In the genomic region with DNA sequence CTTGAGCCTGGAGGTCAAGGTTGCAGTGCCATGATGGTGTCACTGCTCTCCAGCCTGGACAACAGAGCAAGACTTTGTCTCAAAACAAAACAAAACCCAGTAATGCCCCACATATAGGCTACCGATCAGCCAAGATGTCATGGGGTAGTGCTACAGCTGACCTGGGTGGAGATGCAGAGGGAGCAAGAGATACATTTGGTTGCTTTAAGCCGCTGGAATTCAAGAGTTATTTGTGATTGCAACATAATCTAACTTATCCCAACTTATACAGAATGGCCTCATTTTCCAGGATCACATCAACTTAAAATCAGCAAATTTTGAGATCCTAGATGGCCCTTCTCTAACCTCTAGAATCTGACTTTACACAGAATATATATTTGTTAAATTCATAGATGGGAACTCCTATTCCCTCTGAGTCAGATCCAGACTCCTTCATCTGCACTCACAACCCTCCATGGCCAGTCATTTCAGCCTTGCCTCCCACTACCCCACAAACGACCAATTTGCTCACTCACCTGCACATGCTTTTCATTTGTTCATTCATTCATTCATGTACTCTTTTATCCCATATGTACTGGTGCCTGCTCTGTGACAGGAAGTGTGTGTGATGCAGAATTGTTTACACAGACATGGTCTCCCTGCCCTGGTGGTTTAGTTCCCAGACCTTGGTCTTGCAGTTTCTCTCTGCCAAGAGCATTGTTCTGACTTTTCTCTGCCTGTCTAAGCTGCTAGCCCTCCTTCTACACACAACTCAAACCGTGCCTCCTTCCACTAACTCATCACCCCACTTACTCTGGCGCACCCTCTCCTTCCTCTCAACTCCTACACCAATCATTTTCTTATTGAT, we compare ENCODE assay signal across 34 cellular contexts. TPM values are rescaled to one million over a fixed set of nuclear protein-coding genes. Genes with fewer than 3 reads are reported as not detected.
DNase-seq lines count a peak whose midpoint lies in the region; ATAC-seq, FAIRE-seq and TF ChIP-seq lines count a peak whose summit lies in the region.
"Had no signal": no experiment of that assay in that cellular context is flagged by ENCODE, and none has a peak within 500 bp of the region (broad histone marks: within the 10 kb centered on the region; RNA-seq: fewer than 3 reads in every experiment).

No MANE protein-coding gene starts in this region.

- H3K36me3 ChIP-seq in K562 (ENCODE audit: control insufficient read depth, insufficient read depth, low read length): no peaks in the 10 kb centered on the region
- H3K36me3 ChIP-seq: BE2C, esophagus muscularis mucosa, prostate gland, right lobe of liver, transverse colon had no signal

- TF ChIP-seq POLR2A in K562 (conservative IDR thresholded peaks at IDR 0.05): no peak

- no peaks in the 10 kb centered on the region for H4K20me1 ChIP-seq in K562 (replicated peaks; ENCODE audit: control insufficient read depth, insufficient read depth, low read length)

- no peak overlapping the region for H3K4me2 ChIP-seq in K562 (ENCODE audit: insufficient read depth, low read length)

- no peak for TF ChIP-seq RAD21 in K562 (CRISPR knock-in tag; conservative IDR thresholded peaks at IDR 0.05 in 1 of 2, IDR thresholded peaks at IDR 0.05 in 1 of 2)

- CTCF ChIA-PET in K562 (lab: Yijun Ruan, JAX; ENCODE audit: low intra/inter-chr PET ratio): no interaction called here
- CTCF ChIA-PET in activated CD8-positive, alpha-beta memory T cell treated with anti-CD3 and anti-CD28 coated beads, Interleukin-2, amount 10 ng/mL, durations not matched to agents 7 days and 5 days (lab: Charles Lee): interaction anchor here (3.0 kb wide), 1 partner anchor 11 kb away, joined by 9 read pairs; no protein-coding TSS in a partner anchor

- H3K4me3 ChIP-seq in K562: no peak overlapping the region
- H3K4me3 ChIP-seq: esophagus muscularis mucosa, prostate gland, right lobe of liver, transverse colon had no signal

- FAIRE-seq in K562 (lab: Jason Lieb, UNC): no peak

- no peak overlapping the region; the same call in 1 of the 2 replicates for H2AFZ ChIP-seq in K562 (ENCODE audit: low read depth, low read length)

- H3K4me1 ChIP-seq in K562 (replicated peaks in 1 of 2; ENCODE audit: control insufficient read depth in 2 of 2, insufficient read depth in 2 of 2, low read length in 2 of 2): no peaks in the 10 kb centered on the region
- H3K4me1 ChIP-seq: BE2C, foreskin keratinocyte, prostate gland, right lobe of liver, transverse colon had no signal

- TF ChIP-seq CTCF in K562 (IDR thresholded peaks at IDR 0.05 in 2 of 3, conservative IDR thresholded peaks at IDR 0.05 in 1 of 3; ENCODE audit: insufficient read depth in 2 of 3, low read depth in 1 of 3, low read length in 3 of 3): no peak

- peaks cover 23% of the 10 kb centered on the region for H3K27me3 Mint-ChIP-seq in stimulated activated naive CD8-positive, alpha-beta T cell treated with anti-CD3 and anti-CD28 coated beads, Interleukin-15, amount 100 ng/mL, for 72 hours
- peaks cover 10% of the 10 kb centered on the region for H3K27me3 Mint-ChIP-seq in activated CD8-positive, alpha-beta memory T cell treated with anti-CD3 and anti-CD28 coated beads, Interleukin-2, amount 10 ng/mL, durations not matched to agents 7 days and 5 days

- no TSS peak for BruUV-seq in K562 (replicated peaks; lab: Mats Ljungman, UMichigan)

- no peaks in the 10 kb centered on the region for H3K4me1 Mint-ChIP-seq in stimulated activated naive CD8-positive, alpha-beta T cell treated with anti-CD3 and anti-CD28 coated beads, Interleukin-15, amount 100 ng/mL, for 72 hours
- no peaks in the 10 kb centered on the region for H3K4me1 Mint-ChIP-seq in stimulated activated effector memory CD8-positive, alpha-beta T cell treated with anti-CD3 and anti-CD28 coated beads, Interleukin-12 subunit alpha, Interleukin-12 subunit beta, amount 100 ng/mL, for 72 hours
- no peaks in the 10 kb centered on the region for H3K4me1 Mint-ChIP-seq in activated CD8-positive, alpha-beta memory T cell treated with anti-CD3 and anti-CD28 coated beads, Interleukin-2, amount 10 ng/mL, durations not matched to agents 7 days and 5 days
- H3K4me1 Mint-ChIP-seq: CD8-positive, alpha-beta memory T cell; central memory CD8-positive, alpha-beta T cell; mesothelial cell of epicardium; naive B cell had no signal

- H3K4me3 Mint-ChIP-seq in stimulated activated naive CD8-positive, alpha-beta T cell treated with anti-CD3 and anti-CD28 coated beads, Interleukin-15, amount 100 ng/mL, for 72 hours: no peak overlapping the region
- H3K4me3 Mint-ChIP-seq in stimulated activated effector memory CD8-positive, alpha-beta T cell treated with anti-CD3 and anti-CD28 coated beads, Interleukin-12 subunit alpha, Interleukin-12 subunit beta, amount 100 ng/mL, for 72 hours: no peak overlapping the region
- H3K4me3 Mint-ChIP-seq in activated CD8-positive, alpha-beta memory T cell treated with anti-CD3 and anti-CD28 coated beads, Interleukin-2, amount 10 ng/mL, durations not matched to agents 7 days and 5 days: no peak overlapping the region
- H3K4me3 Mint-ChIP-seq: CD8-positive, alpha-beta memory T cell; central memory CD8-positive, alpha-beta T cell; endodermal cell; mesothelial cell of epicardium had no signal

- no peaks in the 10 kb centered on the region for H3K9me1 ChIP-seq in K562 (ENCODE audit: control insufficient read depth, insufficient read depth, low read length)

- WGBS in K562 (ENCODE audit: insufficient coverage, low coverage, missing lambda C conversion rate): 0% methylated on average over 5 of the region's 5 CpGs

- H3K27ac ChIP-seq in K562 (ENCODE audit: extremely low read depth, low read depth, low read length) (no peak overlapping the region), caudate nucleus (ENCODE audit: low read depth, low read length) (no peak overlapping the region)
- H3K27ac ChIP-seq: esophagus muscularis mucosa, foreskin keratinocyte, prostate gland, right lobe of liver, transverse colon had no signal

- no peaks in the 10 kb centered on the region for H3K36me3 Mint-ChIP-seq in stimulated activated effector memory CD8-positive, alpha-beta T cell treated with anti-CD3 and anti-CD28 coated beads, Interleukin-12 subunit alpha, Interleukin-12 subunit beta, amount 100 ng/mL, for 72 hours
- H3K36me3 Mint-ChIP-seq in activated CD8-positive, alpha-beta memory T cell treated with anti-CD3 and anti-CD28 coated beads, Interleukin-2, amount 10 ng/mL, durations not matched to agents 7 days and 5 days: no peaks in the 10 kb centered on the region
- H3K36me3 Mint-ChIP-seq: CD8-positive, alpha-beta memory T cell had no signal

- no peak for TF ChIP-seq EP300 in K562 (IDR thresholded peaks at IDR 0.05; ENCODE audit: low read length)

- H3K9me3 ChIP-seq in K562 (replicated peaks; ENCODE audit: control insufficient read depth, insufficient read depth, low read depth, low read length): no peaks in the 10 kb centered on the region
- H3K9me3 ChIP-seq: BE2C, prostate gland had no signal

- POLR2A ChIA-PET in K562 (lab: Yijun Ruan, JAX): no interaction called here

- in situ Hi-C loops in K562 (cut with MboI): loop anchor here (5.0 to 25.0 kb wide), 2 partner anchors 419 to 1324 kb away; partner anchors contain the start of gene OR5I1

- H3K9me3 Mint-ChIP-seq in stimulated activated naive CD8-positive, alpha-beta T cell treated with anti-CD3 and anti-CD28 coated beads, Interleukin-15, amount 100 ng/mL, for 72 hours: no peaks in the 10 kb centered on the region
- peaks cover under 1% of the 10 kb centered on the region for H3K9me3 Mint-ChIP-seq in stimulated activated effector memory CD8-positive, alpha-beta T cell treated with anti-CD3 and anti-CD28 coated beads, Interleukin-12 subunit alpha, Interleukin-12 subunit beta, amount 100 ng/mL, for 72 hours
- no peaks in the 10 kb centered on the region for H3K9me3 Mint-ChIP-seq in activated CD8-positive, alpha-beta memory T cell treated with anti-CD3 and anti-CD28 coated beads, Interleukin-2, amount 10 ng/mL, durations not matched to agents 7 days and 5 days (ENCODE audit: low read depth)
- H3K9me3 Mint-ChIP-seq: central memory CD8-positive, alpha-beta T cell had no signal

- no peak overlapping the region for H3K9ac ChIP-seq in K562 (ENCODE audit: insufficient read depth in 1 of 2, low read depth in 2 of 2, low read length in 2 of 2)

- H3K79me2 ChIP-seq in K562 (ENCODE audit: control insufficient read depth, insufficient read depth, low read length): no peaks in the 10 kb centered on the region

- H3K27me3 ChIP-seq in K562 (ENCODE audit: control insufficient read depth in 2 of 2, insufficient read depth in 2 of 2, low read length in 2 of 2): no peaks in the 10 kb centered on the region
- H3K27me3 ChIP-seq: BE2C, esophagus muscularis mucosa, foreskin keratinocyte, right lobe of liver, transverse colon had no signal

- H3K27ac Mint-ChIP-seq in stimulated activated naive CD8-positive, alpha-beta T cell treated with anti-CD3 and anti-CD28 coated beads, Interleukin-15, amount 100 ng/mL, for 72 hours: peak overlapping the region in 1 of 2 donors; percentile 16
- H3K27ac Mint-ChIP-seq in stimulated activated effector memory CD8-positive, alpha-beta T cell treated with anti-CD3 and anti-CD28 coated beads, Interleukin-12 subunit alpha, Interleukin-12 subunit beta, amount 100 ng/mL, for 72 hours: no peak overlapping the region
- H3K27ac Mint-ChIP-seq in activated CD8-positive, alpha-beta memory T cell treated with anti-CD3 and anti-CD28 coated beads, Interleukin-2, amount 10 ng/mL, durations not matched to agents 7 days and 5 days: no peak overlapping the region
- H3K27ac Mint-ChIP-seq: endodermal cell, mesothelial cell of epicardium had no signal

- peak; percentile 46 for ATAC-seq in stimulated activated naive CD8-positive, alpha-beta T cell treated with anti-CD3 and anti-CD28 coated beads, Interleukin-15, amount 100 ng/mL, for 72 hours
- ATAC-seq in stimulated activated naive CD8-positive, alpha-beta T cell treated with anti-CD3 and anti-CD28 coated beads, Interleukin-15, Interleukin-2, amounts not matched to agents 100 U/mL and 50 U/mL, for 24 hours: no peak
- peak; percentile 50 for ATAC-seq in HG02938 (IDR thresholded peaks at IDR 0.05; ENCODE audit: unreplicated experiment)
- no peak for ATAC-seq in K562
- ATAC-seq in stimulated activated effector memory CD8-positive, alpha-beta T cell treated with anti-CD3 and anti-CD28 coated beads, Interleukin-12 subunit alpha, Interleukin-12 subunit beta, amount 100 ng/mL, for 72 hours: peak; percentile 50
- no peak for ATAC-seq in GM19397 (IDR thresholded peaks at IDR 0.05; ENCODE audit: unreplicated experiment)
- ATAC-seq in activated CD8-positive, alpha-beta memory T cell treated with anti-CD3 and anti-CD28 coated beads, Interleukin-2, amount 10 ng/mL, durations not matched to agents 7 days and 5 days: no peak
- ATAC-seq: foreskin keratinocyte, right lobe of liver had no signal

- no peak for DNase-seq in stimulated activated naive CD8-positive, alpha-beta T cell treated with anti-CD3 and anti-CD28 coated beads, Interleukin-15, amount 100 ng/mL, for 72 hours
- DNase-seq in stimulated activated naive CD8-positive, alpha-beta T cell treated with anti-CD3 and anti-CD28 coated beads, Interleukin-15, Interleukin-2, amounts not matched to agents 100 U/mL and 50 U/mL, for 24 hours: no peak
- DNase-seq in K562 (ENCODE audit: extremely low read depth in 1 of 4, low spot score in 3 of 4): no peak
- no peak for DNase-seq in stimulated activated effector memory CD8-positive, alpha-beta T cell treated with anti-CD3 and anti-CD28 coated beads, Interleukin-12 subunit alpha, Interleukin-12 subunit beta, amount 100 ng/mL, for 72 hours (ENCODE audit: low spot score in 2 of 2)
- no peak for DNase-seq in caudate nucleus (lab: John Stamatoyannopoulos, UW)
- no peak for DNase-seq in activated CD8-positive, alpha-beta memory T cell treated with anti-CD3 and anti-CD28 coated beads, Interleukin-2, amount 10 ng/mL, durations not matched to agents 7 days and 5 days
- DNase-seq: ACHN; activated CD8-positive, alpha-beta memory T cell treated with anti-CD3 and anti-CD28 coated beads for 24 hours; activated effector memory CD4-positive, alpha-beta T cell treated with anti-CD3 and anti-CD28 coated beads, Interleukin-2, amount 50 U/mL, for 16 hours; activated T-cell treated with anti-CD3 and anti-CD28 coated beads, Interleukin-2, amount 50 U/mL, for 1 hour; BE2C; CD8-positive, alpha-beta memory T cell; endodermal cell; foreskin keratinocyte; H9; head of caudate nucleus; KG1; naive B cell; NCI-H1092 treated with DMSO at 0.1 percent for 48 hours; NCI-H1694 treated with DMSO at 0.1 percent for 48 hours; NCI-H446 treated with DMSO at 0.1 percent for 48 hours; right lobe of liver; SIG-M5; stimulated activated CD4-positive, alpha-beta T cell treated with anti-CD3 and anti-CD28 coated beads, Interleukin-2, amount 100 ng/mL, for 48 hours; transverse colon had no signal

- intact Hi-C loops in K562 (cut with micrococcal nuclease): no loop called here

RNA-seq across cellular contexts. Expression of gene APLNR, which starts 24.1 kb away (rescaled TPM):
- total RNA-seq in K562 (2011; cell fraction: chromatin; rRNA removed; ENCODE audit: low replicate concordance): 10.9 and 17.6 TPM in 2 replicates
- 24.2 and 27.0 TPM in 2 replicates for total RNA-seq in K562 (2011; cell fraction: nucleolus; rRNA removed)
- total RNA-seq in K562 (2011; cell fraction: nucleoplasm; rRNA removed): 22.6 and 26.2 TPM in 2 replicates
- total RNA-seq in K562 (2014; rRNA removed): 0.50 and 0.86 TPM in 2 replicates
- 0.58 and 0.61 TPM in 2 replicates for total RNA-seq in K562 (2014; rRNA removed; fragmentation: Illumina TruSeq; extraction: Trizol)
- total RNA-seq in K562 (2015; rRNA removed; fragmentation: Illumina TruSeq; extraction: Trizol): 0.65 and 0.72 TPM in 2 replicates
- 1.9 and 2.0 TPM in 2 replicates for total RNA-seq in K562 (2021)
- 2.0 and 2.1 TPM in 2 replicates for polyA plus RNA-seq in K562 (2011; rRNA removed)
- polyA plus RNA-seq in K562 (2011; cell fraction: cytosol; rRNA removed): 1.9 and 4.8 TPM in 2 replicates
- 2.5 and 4.0 TPM in 2 replicates for polyA plus RNA-seq in K562 (2011; cell fraction: nucleus; rRNA removed)
- 1.4 and 2.6 TPM in 2 replicates for polyA plus RNA-seq in K562 (2012)
- 1.7 and 1.9 TPM in 2 replicates for polyA plus RNA-seq in K562 (2014; fragmentation: Illumina TruSeq; extraction: Trizol)
- under 1 TPM; 0.15 to 0.41 TPM for polyA plus RNA-seq in K562 (2014; fragmentation: Nextera tagmentation; extraction: Ambion mirVana)
- 0.94 and 1.4 TPM in 2 replicates for polyA plus RNA-seq in K562 (2014; rRNA removed)
- polyA minus RNA-seq in K562 (2011; rRNA and poly(A)+ RNA removed): 1.5 and 2.6 TPM in 2 replicates
- polyA minus RNA-seq in K562 (2011; cell fraction: cytosol; rRNA and poly(A)+ RNA removed): 0.91 and 1.7 TPM in 2 replicates
- polyA minus RNA-seq in K562 (2011; cell fraction: nucleus; rRNA and poly(A)+ RNA removed): 1.8 and 1.9 TPM in 2 replicates
- total RNA-seq in activated CD8-positive, alpha-beta memory T cell treated with anti-CD3 and anti-CD28 coated beads, Interleukin-2, amount 10 ng/mL, durations not matched to agents 7 days and 5 days: not detected
- total RNA-seq: CD8-positive, alpha-beta memory T cell; foreskin keratinocyte; kidney epithelial cell; MCF 10A; T-helper 2 cell treated with Interferon-gamma antibody and Interleukin-4, amounts not matched to agents 100 ng/mL and 5 ng/mL, for 36 hours had no signal
- polyA plus RNA-seq: CD8-positive, alpha-beta memory T cell; foreskin keratinocyte had no signal

Comparison
In these comparisons a context has a peak if more than half of its experiments do, and no peak if none do; other contexts are left out.
1. ATAC-seq: peak in stimulated activated naive CD8-positive, alpha-beta T cell treated with anti-CD3 and anti-CD28 coated beads, Interleukin-15, amount 100 ng/mL, for 72 hours (single experiment), HG02938 (single experiment) and stimulated activated effector memory CD8-positive, alpha-beta T cell treated with anti-CD3 and anti-CD28 coated beads, Interleukin-12 subunit alpha, Interleukin-12 subunit beta, amount 100 ng/mL, for 72 hours (single experiment); none in stimulated activated naive CD8-positive, alpha-beta T cell treated with anti-CD3 and anti-CD28 coated beads, Interleukin-15, Interleukin-2, amounts not matched to agents 100 U/mL and 50 U/mL, for 24 hours (single experiment), K562 (single experiment), GM19397 (single experiment) and activated CD8-positive, alpha-beta memory T cell treated with anti-CD3 and anti-CD28 coated beads, Interleukin-2, amount 10 ng/mL, durations not matched to agents 7 days and 5 days (single experiment).